Comparison of ENCODE assay signal across 1 cellular context in the genomic region with DNA sequence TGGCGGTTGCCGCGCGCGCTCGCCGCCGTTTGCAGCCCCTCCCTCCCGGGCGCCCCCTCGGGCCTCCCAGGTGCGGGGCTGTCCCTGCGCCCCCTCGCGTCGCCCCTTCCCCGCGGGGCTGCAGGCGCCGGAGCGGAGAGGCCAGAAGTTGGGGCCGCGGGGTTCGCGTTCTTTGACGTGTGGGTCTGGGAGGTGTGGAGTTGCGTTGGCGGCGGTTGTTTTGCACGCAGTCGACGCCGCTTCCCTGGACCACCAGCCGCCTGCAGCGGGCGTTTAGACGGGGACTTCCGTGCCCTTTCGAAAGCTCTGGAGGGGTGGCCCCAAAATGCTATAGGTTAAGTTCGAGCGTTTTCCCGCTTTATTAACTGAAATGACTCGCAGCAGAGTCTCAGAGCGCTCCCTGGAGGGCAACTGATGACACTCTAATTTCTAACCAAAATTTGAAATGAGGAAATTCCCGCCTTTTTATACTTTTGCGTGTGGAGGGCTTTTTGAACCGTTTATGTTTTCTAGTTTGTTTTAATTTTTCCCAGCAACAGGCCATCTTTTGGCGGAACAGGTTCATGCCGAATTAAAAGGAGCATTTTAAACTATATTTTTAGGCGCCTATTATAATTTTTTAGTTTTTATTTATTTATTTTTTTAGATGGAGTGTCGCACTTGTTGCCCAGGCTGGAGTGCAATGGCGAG.
TF ChIP-seq lines count a peak whose summit lies in the region.

No MANE protein-coding gene starts in this region.

TF ChIP-seq in K562, 482 proteins besides CTCF, POLR2A, EP300 and RAD21 (continued from another document and continues in another):
- no peak for TF ChIP-seq ZBTB40 (IDR thresholded peaks at IDR 0.05)
- no peak for TF ChIP-seq ZBTB40 (CRISPR knock-in tag; IDR thresholded peaks at IDR 0.05)
- TF ChIP-seq GABPB1 (CRISPR knock-in tag; IDR thresholded peaks at IDR 0.05) = peak; percentile 58
- TF ChIP-seq ZNF398 (CRISPR knock-in tag; IDR thresholded peaks at IDR 0.05) = no peak
- TF ChIP-seq ZNF592 (IDR thresholded peaks at IDR 0.05) = peak; percentile 83
- no peak for TF ChIP-seq ZNF239 (CRISPR knock-in tag; IDR thresholded peaks at IDR 0.05)
- peak; percentile 82 for TF ChIP-seq BRD9 (IDR thresholded peaks at IDR 0.05; ENCODE audit: low read depth, partially characterized antibody)
- peak; percentile 75 for TF ChIP-seq ZNF395 (CRISPR knock-in tag; IDR thresholded peaks at IDR 0.05)
- no peak for TF ChIP-seq KLF1 (tag; IDR thresholded peaks at IDR 0.05)
- peak; percentile 64; the same call in 1 of the 2 replicates for TF ChIP-seq NFRKB (IDR thresholded peaks at IDR 0.05; ENCODE audit: low read depth)
- TF ChIP-seq SRSF3 (IDR thresholded peaks at IDR 0.05; ENCODE audit: insufficient read depth, low read length) = no peak; the same call in 1 of the 2 replicates
- TF ChIP-seq, protein P1, sequence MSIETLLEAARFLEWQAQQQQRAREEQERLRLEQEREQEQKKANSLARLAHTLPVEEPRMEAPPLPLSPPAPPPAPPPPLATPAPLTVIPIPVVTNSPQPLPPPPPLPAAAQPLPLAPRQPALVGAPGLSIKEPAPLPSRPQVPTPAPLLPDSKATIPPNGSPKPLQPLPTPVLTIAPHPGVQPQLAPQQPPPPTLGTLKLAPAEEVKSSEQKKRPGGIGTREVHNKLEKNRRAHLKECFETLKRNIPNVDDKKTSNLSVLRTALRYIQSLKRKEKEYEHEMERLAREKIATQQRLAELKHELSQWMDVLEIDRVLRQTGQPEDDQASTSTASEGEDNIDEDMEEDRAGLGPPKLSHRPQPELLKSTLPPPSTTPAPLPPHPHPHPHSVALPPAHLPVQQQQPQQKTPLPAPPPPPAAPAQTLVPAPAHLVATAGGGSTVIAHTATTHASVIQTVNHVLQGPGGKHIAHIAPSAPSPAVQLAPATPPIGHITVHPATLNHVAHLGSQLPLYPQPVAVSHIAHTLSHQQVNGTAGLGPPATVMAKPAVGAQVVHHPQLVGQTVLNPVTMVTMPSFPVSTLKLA (conservative IDR thresholded peaks at IDR 0.05) = peak in 1 of 2 experiments; percentile 31; a peak in 2 of 4 replicates
- TF ChIP-seq BACH1 (tag; IDR thresholded peaks at IDR 0.05) = no peak
- TF ChIP-seq POLR2H (tag; IDR thresholded peaks at IDR 0.05; ENCODE audit: low read depth) = 0 out of 2 replicates have a peak, but pooled peaks have one; percentile 37
- no peak for TF ChIP-seq PPARD (CRISPR knock-in tag; IDR thresholded peaks at IDR 0.05)
- TF ChIP-seq, protein P2, sequence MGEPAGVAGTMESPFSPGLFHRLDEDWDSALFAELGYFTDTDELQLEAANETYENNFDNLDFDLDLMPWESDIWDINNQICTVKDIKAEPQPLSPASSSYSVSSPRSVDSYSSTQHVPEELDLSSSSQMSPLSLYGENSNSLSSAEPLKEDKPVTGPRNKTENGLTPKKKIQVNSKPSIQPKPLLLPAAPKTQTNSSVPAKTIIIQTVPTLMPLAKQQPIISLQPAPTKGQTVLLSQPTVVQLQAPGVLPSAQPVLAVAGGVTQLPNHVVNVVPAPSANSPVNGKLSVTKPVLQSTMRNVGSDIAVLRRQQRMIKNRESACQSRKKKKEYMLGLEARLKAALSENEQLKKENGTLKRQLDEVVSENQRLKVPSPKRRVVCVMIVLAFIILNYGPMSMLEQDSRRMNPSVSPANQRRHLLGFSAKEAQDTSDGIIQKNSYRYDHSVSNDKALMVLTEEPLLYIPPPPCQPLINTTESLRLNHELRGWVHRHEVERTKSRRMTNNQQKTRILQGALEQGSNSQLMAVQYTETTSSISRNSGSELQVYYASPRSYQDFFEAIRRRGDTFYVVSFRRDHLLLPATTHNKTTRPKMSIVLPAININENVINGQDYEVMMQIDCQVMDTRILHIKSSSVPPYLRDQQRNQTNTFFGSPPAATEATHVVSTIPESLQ (CRISPR knock-in tag; IDR thresholded peaks at IDR 0.05) = 0 out of 2 replicates have a peak, but pooled peaks have one; percentile 86
- no peak for TF ChIP-seq KAT8 (IDR thresholded peaks at IDR 0.05; ENCODE audit: low read depth)
- TF ChIP-seq, protein P3, sequence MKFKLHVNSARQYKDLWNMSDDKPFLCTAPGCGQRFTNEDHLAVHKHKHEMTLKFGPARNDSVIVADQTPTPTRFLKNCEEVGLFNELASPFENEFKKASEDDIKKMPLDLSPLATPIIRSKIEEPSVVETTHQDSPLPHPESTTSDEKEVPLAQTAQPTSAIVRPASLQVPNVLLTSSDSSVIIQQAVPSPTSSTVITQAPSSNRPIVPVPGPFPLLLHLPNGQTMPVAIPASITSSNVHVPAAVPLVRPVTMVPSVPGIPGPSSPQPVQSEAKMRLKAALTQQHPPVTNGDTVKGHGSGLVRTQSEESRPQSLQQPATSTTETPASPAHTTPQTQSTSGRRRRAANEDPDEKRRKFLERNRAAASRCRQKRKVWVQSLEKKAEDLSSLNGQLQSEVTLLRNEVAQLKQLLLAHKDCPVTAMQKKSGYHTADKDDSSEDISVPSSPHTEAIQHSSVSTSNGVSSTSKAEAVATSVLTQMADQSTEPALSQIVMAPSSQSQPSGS (CRISPR knock-in tag; IDR thresholded peaks at IDR 0.05) = no peak
- TF ChIP-seq, protein P4, sequence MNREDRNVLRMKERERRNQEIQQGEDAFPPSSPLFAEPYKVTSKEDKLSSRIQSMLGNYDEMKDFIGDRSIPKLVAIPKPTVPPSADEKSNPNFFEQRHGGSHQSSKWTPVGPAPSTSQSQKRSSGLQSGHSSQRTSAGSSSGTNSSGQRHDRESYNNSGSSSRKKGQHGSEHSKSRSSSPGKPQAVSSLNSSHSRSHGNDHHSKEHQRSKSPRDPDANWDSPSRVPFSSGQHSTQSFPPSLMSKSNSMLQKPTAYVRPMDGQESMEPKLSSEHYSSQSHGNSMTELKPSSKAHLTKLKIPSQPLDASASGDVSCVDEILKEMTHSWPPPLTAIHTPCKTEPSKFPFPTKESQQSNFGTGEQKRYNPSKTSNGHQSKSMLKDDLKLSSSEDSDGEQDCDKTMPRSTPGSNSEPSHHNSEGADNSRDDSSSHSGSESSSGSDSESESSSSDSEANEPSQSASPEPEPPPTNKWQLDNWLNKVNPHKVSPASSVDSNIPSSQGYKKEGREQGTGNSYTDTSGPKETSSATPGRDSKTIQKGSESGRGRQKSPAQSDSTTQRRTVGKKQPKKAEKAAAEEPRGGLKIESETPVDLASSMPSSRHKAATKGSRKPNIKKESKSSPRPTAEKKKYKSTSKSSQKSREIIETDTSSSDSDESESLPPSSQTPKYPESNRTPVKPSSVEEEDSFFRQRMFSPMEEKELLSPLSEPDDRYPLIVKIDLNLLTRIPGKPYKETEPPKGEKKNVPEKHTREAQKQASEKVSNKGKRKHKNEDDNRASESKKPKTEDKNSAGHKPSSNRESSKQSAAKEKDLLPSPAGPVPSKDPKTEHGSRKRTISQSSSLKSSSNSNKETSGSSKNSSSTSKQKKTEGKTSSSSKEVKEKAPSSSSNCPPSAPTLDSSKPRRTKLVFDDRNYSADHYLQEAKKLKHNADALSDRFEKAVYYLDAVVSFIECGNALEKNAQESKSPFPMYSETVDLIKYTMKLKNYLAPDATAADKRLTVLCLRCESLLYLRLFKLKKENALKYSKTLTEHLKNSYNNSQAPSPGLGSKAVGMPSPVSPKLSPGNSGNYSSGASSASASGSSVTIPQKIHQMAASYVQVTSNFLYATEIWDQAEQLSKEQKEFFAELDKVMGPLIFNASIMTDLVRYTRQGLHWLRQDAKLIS (CRISPR knock-in tag; IDR thresholded peaks at IDR 0.05) = peak; percentile 8
- no peak for TF ChIP-seq FOXJ3 (CRISPR knock-in tag; IDR thresholded peaks at IDR 0.05)
